Comparison of ENCODE assay signal across 11 cellular contexts in genomic region chr15:29675791-29676301, GRCh38.
A peak's percentile ranks its signal among the peaks of the same experiment; 100 is the strongest.
DNase-seq lines count a peak whose midpoint lies in the region; ATAC-seq and TF ChIP-seq lines count a peak whose summit lies in the region.
"Had no signal": no experiment of that assay in that cellular context is flagged by ENCODE, and none has a peak within 500 bp of the region (broad histone marks: within the 10 kb centered on the region; RNA-seq: fewer than 3 reads in every experiment).

No MANE protein-coding gene starts in this region.

- H3K9ac ChIP-seq in endocrine pancreas (ENCODE audit: control insufficient read depth, insufficient read depth, low read length) (peak overlapping the region; percentile 47), liver (ENCODE audit: low read depth in 1 of 2, low read length in 2 of 2) (peak overlapping the region in 1 of 2 donors; percentile 20), mammary epithelial cell (ENCODE audit: insufficient read depth, low read length) (no peak overlapping the region)

- intact Hi-C loops in mammary epithelial cell (cut with micrococcal nuclease): no loop called here

- no peak overlapping the region for H3K4me2 ChIP-seq in mammary epithelial cell (ENCODE audit: insufficient read depth, low read depth, low read length)

- TF ChIP-seq CTCF in liver (IDR thresholded peaks at IDR 0.05; ENCODE audit: low read depth, low read length, missing input control) (no peak), thoracic aorta (IDR thresholded peaks at IDR 0.05) (no peak), mammary epithelial cell (conservative IDR thresholded peaks at IDR 0.05 in 1 of 2, IDR thresholded peaks at IDR 0.05 in 1 of 2; ENCODE audit: extremely low read depth in 1 of 2, insufficient read depth in 1 of 2, low read depth in 1 of 2, low read length in 2 of 2) (no peak), GM13977 (IDR thresholded peaks at IDR 0.05; ENCODE audit: extremely low read depth, insufficient read depth, missing control alignments) (no peak)

- H3K27me3 ChIP-seq in endocrine pancreas (ENCODE audit: control insufficient read depth, insufficient read depth, low read length) (no peaks in the 10 kb centered on the region), liver (ENCODE audit: control insufficient read depth in 4 of 4, insufficient read depth in 4 of 4, low read length in 3 of 4) (no peaks in the 10 kb centered on the region), thoracic aorta (replicated peaks; ENCODE audit: insufficient read depth) (no peaks in the 10 kb centered on the region), mammary epithelial cell (ENCODE audit: insufficient read depth, low read length) (no peaks in the 10 kb centered on the region)
- H3K27me3 ChIP-seq: ascending aorta had no signal

- H2AFZ ChIP-seq in mammary epithelial cell (ENCODE audit: low read depth, low read length): no peak overlapping the region
- H2AFZ ChIP-seq: PC-9 had no signal

- H3K4me3 ChIP-seq in endocrine pancreas (ENCODE audit: control insufficient read depth, insufficient read depth, low read length) (no peak overlapping the region), liver (ENCODE audit: low read depth in 1 of 3, low read length in 3 of 3) (peak overlapping the region; percentile 18 to 72 (median 42)), thoracic aorta (peak overlapping the region; percentile 69), mammary epithelial cell (replicated peaks in 1 of 3; ENCODE audit: insufficient read depth in 1 of 3, low read depth in 2 of 3, low read length in 3 of 3) (no peak overlapping the region)
- H3K4me3 ChIP-seq: PC-9 had no signal

- no peaks in the 10 kb centered on the region for H4K20me1 ChIP-seq in mammary epithelial cell (ENCODE audit: insufficient read depth, low read length)

- no peaks in the 10 kb centered on the region for H3K36me3 ChIP-seq in endocrine pancreas (ENCODE audit: control insufficient read depth, insufficient read depth, low read length)
- no peaks in the 10 kb centered on the region for H3K36me3 ChIP-seq in liver (ENCODE audit: control insufficient read depth in 4 of 4, insufficient read depth in 3 of 4, low read depth in 1 of 4, low read length in 3 of 4)
- H3K36me3 ChIP-seq in thoracic aorta: no peaks in the 10 kb centered on the region
- no peaks in the 10 kb centered on the region for H3K36me3 ChIP-seq in mammary epithelial cell (ENCODE audit: insufficient read depth, low read length)
- H3K36me3 ChIP-seq: ascending aorta had no signal

- H3K79me2 ChIP-seq in mammary epithelial cell (ENCODE audit: insufficient read depth, low read length): no peaks in the 10 kb centered on the region

- no peak overlapping the region for H3K27ac ChIP-seq in liver (ENCODE audit: low read depth in 1 of 2, low read length in 2 of 2)
- H3K27ac ChIP-seq in thoracic aorta: no peak overlapping the region
- no peak overlapping the region for H3K27ac ChIP-seq in mammary epithelial cell (ENCODE audit: insufficient read depth, low read depth, low read length)
- H3K27ac ChIP-seq: ascending aorta, PC-9 had no signal

- H3K4me1 ChIP-seq in endocrine pancreas (ENCODE audit: control insufficient read depth, insufficient read depth, low read length): no peaks in the 10 kb centered on the region
- H3K4me1 ChIP-seq in liver (ENCODE audit: control insufficient read depth in 4 of 4, insufficient read depth in 4 of 4, low read length in 3 of 4): peaks cover 4 to 24% (median 10%) of the 10 kb centered on the region in 4 donors
- H3K4me1 ChIP-seq in thoracic aorta (ENCODE audit: control insufficient read depth in 1 of 2, low read depth in 2 of 2): peaks cover 0 to 25% of the 10 kb centered on the region in 2 donors
- H3K4me1 ChIP-seq in mammary epithelial cell (ENCODE audit: insufficient read depth, low read length): peaks cover 21% of the 10 kb centered on the region

- DNase-seq in NCI-H146 (lab: John Stamatoyannopoulos, UW): peak; percentile 52
- no peak for DNase-seq in thoracic aorta (ENCODE audit: low spot score)
- no peak for DNase-seq in mammary epithelial cell
- DNase-seq in midbrain (lab: John Stamatoyannopoulos, UW): no peak
- DNase-seq in GM13977 (ENCODE audit: low spot score): no peak
- no peak for DNase-seq in GOT3 (lab: John Stamatoyannopoulos, UW)
- DNase-seq: Karpas-422, PC-9 had no signal

- TF ChIP-seq RAD21 in liver (IDR thresholded peaks at IDR 0.05): no peak

- CTCF ChIA-PET in mammary epithelial cell (lab: Charles Lee; ENCODE audit: low non-redundant PET): no interaction called here

- no TSS peak for BruUV-seq in mammary epithelial cell (replicated peaks; lab: Mats Ljungman, UMichigan)

- WGBS in liver: 39% methylated on average over 29 of the region's 29 CpGs
- 96% methylated on average over 7 of the region's 29 CpGs for WGBS in mammary epithelial cell (ENCODE audit: low coverage, missing lambda C conversion rate)

- ATAC-seq in thoracic aorta (ENCODE audit: insufficient number of reproducible peaks, low FRiP score, low read depth): no peak

- dilution Hi-C loops in mammary epithelial cell (cut with HindIII; ENCODE audit: low sequenced_read_pairs): no loop called here

- in situ Hi-C loops in mammary epithelial cell (cut with MboI; ENCODE audit: low sequenced_read_pairs in 2 of 2) (no loop called here), GM13977 (cut with MboI; ENCODE audit: low pct_unique_long_range_greater_than_20kb, low sequenced_read_pairs, unreplicated experiment) (no loop called here)

- H3K9me3 ChIP-seq in endocrine pancreas (ENCODE audit: control insufficient read depth, low read length) (no peaks in the 10 kb centered on the region), liver (ENCODE audit: control insufficient read depth in 4 of 4, low read length in 3 of 4) (no peaks in the 10 kb centered on the region), thoracic aorta (no peaks in the 10 kb centered on the region), mammary epithelial cell (replicated peaks; ENCODE audit: insufficient read depth, low read length) (no peaks in the 10 kb centered on the region)
- H3K9me3 ChIP-seq: ascending aorta had no signal

TF ChIP-seq in liver, 16 proteins besides CTCF, POLR2A, EP300 and RAD21:
- TF ChIP-seq MAX (IDR thresholded peaks at IDR 0.05) (no peak), ATF3 (IDR thresholded peaks at IDR 0.05) (no peak), YY1 (IDR thresholded peaks at IDR 0.05) (no peak)

Comparison
In these comparisons a context has a peak if more than half of its experiments do, and no peak if none do; other contexts are left out.
1. H3K4me3 ChIP-seq: peak in liver (3 of 3) and thoracic aorta (single experiment); none in endocrine pancreas (single experiment) and mammary epithelial cell (0 of 3).